Comparison of ENCODE assay signal across 8 cellular contexts in genomic region chr4:185425600-185426352, GRCh38. TPM values are rescaled to one million over a fixed set of nuclear protein-coding genes. Genes with fewer than 3 reads are reported as not detected.
DNase-seq lines count a peak whose midpoint lies in the region; ATAC-seq lines count a peak whose summit lies in the region.

TSS of gene UFSP2 (minus strand) at chr4:185425964. CDS start at chr4:185425868, 96 bp downstream.

- H3K4me3 ChIP-seq in aorta (ENCODE audit: low read length in 2 of 2), result peak within 1 kb of the TSS; percentile 89 to 92

- ATAC-seq in GM18511 (IDR thresholded peaks at IDR 0.05; ENCODE audit: unreplicated experiment), result peak; percentile 93
- peak; percentile 91 for ATAC-seq in HG02973 (IDR thresholded peaks at IDR 0.05; ENCODE audit: unreplicated experiment)
- peak; percentile 98 for ATAC-seq in aorta (ENCODE audit: low FRiP score)

- H3K36me3 ChIP-seq in aorta (ENCODE audit: control insufficient read depth in 1 of 2, insufficient read depth in 2 of 2, low read length in 1 of 2), result no peaks in the 10 kb centered on the region

- no peaks in the 10 kb centered on the region for H3K27me3 ChIP-seq in aorta (ENCODE audit: control insufficient read depth in 1 of 2, insufficient read depth in 2 of 2, low read length in 1 of 2)

- peak within 1 kb of the TSS; percentile 73 to 79 for H3K27ac ChIP-seq in aorta (ENCODE audit: low read depth in 1 of 2, low read length in 2 of 2)

- WGBS in aorta, 2 donors, result 0% methylated on average over 67 of the region's 67 CpGs

- intact Hi-C loops in aorta (cut with DNase I), result loop anchor here (5.0 kb wide), 1 partner anchor 42 kb away; no protein-coding TSS in a partner anchor

- DNase-seq in NCI-H2029 treated with DMSO at 0.1 percent for 48 hours (lab: John Stamatoyannopoulos, UW) (peak; percentile 46), T1000 (lab: John Stamatoyannopoulos, UW) (peak; percentile 52), astrocyte of the hippocampus (ENCODE audit: low read depth, low spot score) (peak; percentile 91), hippocampal formation (lab: John Stamatoyannopoulos, UW) (peak; percentile 90), renal cortical epithelial cell (ENCODE audit: low read depth) (peak; percentile 73), aorta (peak; percentile 93 to 95)

- H3K4me1 ChIP-seq in aorta (ENCODE audit: control insufficient read depth in 1 of 2, insufficient read depth in 2 of 2, low read length in 2 of 2), result peaks cover 3 to 4% of the 10 kb centered on the region in 2 donors

- no peaks in the 10 kb centered on the region for H3K9me3 ChIP-seq in aorta (ENCODE audit: control insufficient read depth, low read length)

RNA-seq across cellular contexts. Expression of gene UFSP2, which starts in this region (rescaled TPM):
- total RNA-seq in renal cortical epithelial cell, result 39.6 and 48.8 TPM in 2 replicates
- 10 to 100 TPM; 29.5 to 36.1 TPM for total RNA-seq in aorta
- polyA plus RNA-seq in aorta, result 10 to 100 TPM; 41.3 to 46.5 TPM

Comparison
In these comparisons a context has a peak if more than half of its experiments do, and no peak if none do; other contexts are left out.
1. Peak in every context shown above with its lines: DNase-seq, ATAC-seq, H3K4me3 ChIP-seq and H3K27ac ChIP-seq.